ENCODE assay signal across 1 cellular context in genomic region chr3:100656945-100657344, GRCh38.
TF ChIP-seq lines count a peak whose summit lies in the region.

No MANE protein-coding gene starts in this region.

TF ChIP-seq in H1, 55 proteins besides CTCF, POLR2A, EP300 and RAD21:
- no peak for TF ChIP-seq JUN (IDR thresholded peaks at IDR 0.05; ENCODE audit: low read depth, low read length)
- no peak for TF ChIP-seq KDM4A (IDR thresholded peaks at IDR 0.05; ENCODE audit: low read depth, low read length, severe bottlenecking)
- no peak for TF ChIP-seq NRF1 (IDR thresholded peaks at IDR 0.05; ENCODE audit: low read depth, low read length)
- TF ChIP-seq HDAC6 (IDR thresholded peaks at IDR 0.05; ENCODE audit: low read depth, low read length), result no peak
- TF ChIP-seq MAX (IDR thresholded peaks at IDR 0.05), result no peak
- no peak for TF ChIP-seq EGR1 (IDR thresholded peaks at IDR 0.05; ENCODE audit: borderline replicate concordance, low read depth, low read length)
- no peak for TF ChIP-seq RNF2 (IDR thresholded peaks at IDR 0.05; ENCODE audit: borderline replicate concordance, low read depth, low read length, missing control alignments, poor library complexity, severe bottlenecking)
